ENCODE assay signal across 14 cellular contexts in genomic region chr20:3869839-3870634, GRCh38. TPM values are rescaled to one million over a fixed set of nuclear protein-coding genes. Genes with fewer than 3 reads are reported as not detected.
A peak's percentile ranks its signal among the peaks of the same experiment; 100 is the strongest.
DNase-seq lines count a peak whose midpoint lies in the region; ATAC-seq and TF ChIP-seq lines count a peak whose summit lies in the region.
"Had no signal": no experiment of that assay in that cellular context is flagged by ENCODE, and none has a peak within 500 bp of the region (broad histone marks: within the 10 kb centered on the region; RNA-seq: fewer than 3 reads in every experiment).

No MANE protein-coding gene starts in this region.

- H3K9ac ChIP-seq in IMR-90 (ENCODE audit: low read depth, low read length), result no peak overlapping the region

- peak; percentile 43 to 46 for DNase-seq in HAP-1 (ENCODE audit: low spot score in 2 of 2)
- DNase-seq in IMR-90, result no peak
- peak; percentile 57 for DNase-seq in islet precursor cell
- DNase-seq in omental fat pad (ENCODE audit: low spot score), result no peak
- DNase-seq in DMS53 treated with DMSO at 0.1 percent for 48 hours (lab: John Stamatoyannopoulos, UW; ENCODE audit: unreplicated experiment), result no peak
- DNase-seq in T-helper 1 cell, result no peak
- DNase-seq: BE2C, GOT3, MG63, NCI-H1092 treated with DMSO at 0.1 percent for 48 hours, NCI-H187 treated with DMSO at 0.1 percent for 48 hours, NCI-H2171 treated with DMSO at 0.1 percent for 48 hours, NCI-H510A had no signal

- ATAC-seq in IMR-90 (ENCODE audit: low read depth) (no peak), omental fat pad (ENCODE audit: low FRiP score) (peak; percentile 13), HG03159 (IDR thresholded peaks at IDR 0.05; ENCODE audit: unreplicated experiment) (no peak)

- H3K36me3 ChIP-seq in HAP-1 (replicated peaks), result peaks cover 30% of the 10 kb centered on the region
- H3K36me3 ChIP-seq in IMR-90 (ENCODE audit: control insufficient read depth, insufficient read depth, low read length), result peaks cover 60% of the 10 kb centered on the region

- H2AK5ac ChIP-seq in IMR-90 (ENCODE audit: low read depth, low read length), result no peak overlapping the region

- H3K56ac ChIP-seq in IMR-90 (ENCODE audit: extremely low read depth, insufficient read depth, low read length), result no peak overlapping the region

- 93% methylated on average over 4 of the region's 10 CpGs; no CpG with 5 or more reads in 1 of the 2 experiments for WGBS in IMR-90 (ENCODE audit: extremely low coverage in 2 of 2, insufficient read length in 1 of 2), 2 experiments

- H3K9me3 ChIP-seq in HAP-1, result no peaks in the 10 kb centered on the region
- H3K9me3 ChIP-seq in IMR-90 (ENCODE audit: control insufficient read depth, insufficient read depth, low read length), result no peaks in the 10 kb centered on the region
- H3K9me3 ChIP-seq: BE2C, MG63 had no signal

- H4K91ac ChIP-seq in IMR-90 (ENCODE audit: insufficient read depth, low read depth, low read length), result no peak overlapping the region

- peaks cover 21 to 51% of the 10 kb centered on the region in 2 experiments for H3K79me1 ChIP-seq in IMR-90 (ENCODE audit: low read depth in 1 of 2, low read length in 2 of 2)

- peaks cover 16% of the 10 kb centered on the region for H3K4me1 ChIP-seq in HAP-1
- no peaks in the 10 kb centered on the region for H3K4me1 ChIP-seq in IMR-90 (ENCODE audit: control insufficient read depth, insufficient read depth, low read length)
- H3K4me1 ChIP-seq: BE2C had no signal

- no peak overlapping the region for H2AFZ ChIP-seq in IMR-90 (replicated peaks; ENCODE audit: low read length, poor library complexity)

- H3K4me3 ChIP-seq in HAP-1 (no peak overlapping the region), IMR-90 (ENCODE audit: insufficient read depth, low read depth, low read length) (no peak overlapping the region)
- H3K4me3 ChIP-seq: MG63 had no signal

- no peak overlapping the region for H4K5ac ChIP-seq in IMR-90 (ENCODE audit: low read depth, low read length)

- no TSS peak for BruUV-seq in IMR-90 (replicated peaks; lab: Mats Ljungman, UMichigan)

- POLR2A ChIA-PET in IMR-90 (lab: Charles Lee; ENCODE audit: unreplicated experiment), result no interaction called here

- H3K4ac ChIP-seq in IMR-90 (ENCODE audit: low read depth, low read length), result no peak overlapping the region

- H2BK20ac ChIP-seq in IMR-90 (ENCODE audit: low read depth, low read length), result no peak overlapping the region

- H3K4me2 ChIP-seq in IMR-90 (ENCODE audit: low read depth, low read length), result no peak overlapping the region

- intact Hi-C loops in IMR-90 (cut with micrococcal nuclease), result no loop called here

- H3K9me1 ChIP-seq in IMR-90 (ENCODE audit: insufficient read depth, low read length), result peaks cover 22% of the 10 kb centered on the region

- CTCF ChIA-PET in IMR-90 (lab: Yijun Ruan, JAX), result interaction anchor here (0.7 kb wide), 1 partner anchor 754 kb away, joined by 3 read pairs; no protein-coding TSS in a partner anchor

- peak overlapping the region; percentile 39 for H2AK9ac ChIP-seq in IMR-90 (replicated peaks; ENCODE audit: low read depth, low read length, poor library complexity)

- TF ChIP-seq POLR2A in IMR-90 (IDR thresholded peaks at IDR 0.05; ENCODE audit: low read depth, low read length), result no peak

- H2BK15ac ChIP-seq in IMR-90 (ENCODE audit: low read depth, low read length), result no peak overlapping the region

- H2BK120ac ChIP-seq in IMR-90 (ENCODE audit: low read depth, low read length), result no peak overlapping the region

- no peak overlapping the region for H4K8ac ChIP-seq in IMR-90 (ENCODE audit: low read depth in 2 of 2, low read length in 2 of 2)

- H3K27ac ChIP-seq in IMR-90 (ENCODE audit: insufficient read depth, low read length), result no peak overlapping the region

- no peak overlapping the region for H2BK5ac ChIP-seq in IMR-90 (ENCODE audit: low read depth, low read length, poor library complexity, severe bottlenecking)

- no peaks in the 10 kb centered on the region for H3K27me3 ChIP-seq in HAP-1 (ENCODE audit: low read depth)
- no peaks in the 10 kb centered on the region for H3K27me3 ChIP-seq in IMR-90 (ENCODE audit: control insufficient read depth, insufficient read depth, low read length)
- H3K27me3 ChIP-seq: BE2C, MG63 had no signal

- H3K18ac ChIP-seq in IMR-90 (ENCODE audit: low read depth, low read length), result no peak overlapping the region

- no peak for TF ChIP-seq RAD21 in IMR-90 (IDR thresholded peaks at IDR 0.05; ENCODE audit: low read length)

- no peak overlapping the region for H3K14ac ChIP-seq in IMR-90 (replicated peaks; ENCODE audit: low read depth, low read length)

- dilution Hi-C loops in IMR-90 (cut with HindIII; ENCODE audit: low sequenced_read_pairs, unreplicated experiment), result no loop called here

- in situ Hi-C loops in HAP-1 (cut with MboI; ENCODE audit: low sequenced_read_pairs), result no loop called here
- in situ Hi-C loops in IMR-90 (cut with MboI; ENCODE audit: low sequenced_read_pairs), result no loop called here

- H4K20me1 ChIP-seq in IMR-90 (ENCODE audit: insufficient read depth, low read length), result peaks cover 12% of the 10 kb centered on the region; the same call in 1 of the 2 replicates

- TF ChIP-seq CTCF in IMR-90 (conservative IDR thresholded peaks at IDR 0.05; ENCODE audit: low read depth, low read length), result no peak
- no peak for TF ChIP-seq CTCF in omental fat pad (IDR thresholded peaks at IDR 0.05)

- no peak overlapping the region for H3K23ac ChIP-seq in IMR-90 (ENCODE audit: low read depth, low read length)

TF ChIP-seq in IMR-90, 13 proteins besides CTCF, POLR2A, EP300 and RAD21:
- TF ChIP-seq BHLHE40 (IDR thresholded peaks at IDR 0.05; ENCODE audit: low read depth, low read length) (no peak), CHD1 (IDR thresholded peaks at IDR 0.05; ENCODE audit: low read depth, low read length) (no peak), RCOR1 (IDR thresholded peaks at IDR 0.05; ENCODE audit: insufficient replicate concordance, low read length) (no peak), MAZ (IDR thresholded peaks at IDR 0.05; ENCODE audit: borderline replicate concordance, low read depth, low read length) (no peak), MAFK (IDR thresholded peaks at IDR 0.05; ENCODE audit: low read depth, low read length) (no peak)

RNA-seq across cellular contexts. Expression of gene PANK2, which starts 19.1 kb away (rescaled TPM):
- total RNA-seq in IMR-90 (2012; rRNA removed), result 28.1 and 47.8 TPM in 2 replicates
- 15.8 and 17.7 TPM in 2 replicates for polyA plus RNA-seq in IMR-90 (2012; rRNA removed)
- polyA plus RNA-seq in IMR-90 (2012; cell fraction: cytosol; rRNA removed), result 7.9 and 8.4 TPM in 2 replicates
- polyA plus RNA-seq in IMR-90 (2012; cell fraction: nucleus; rRNA removed; ENCODE audit: low replicate concordance), result 29.3 and 35.5 TPM in 2 replicates
- 10 to 100 TPM; 32.8 to 45.0 (median 39.7) TPM for total RNA-seq in omental fat pad

RNA-seq across cellular contexts. Expression of gene MAVS, which starts 23.4 kb away (rescaled TPM):
- 10.3 and 10.4 TPM in 2 replicates for total RNA-seq in IMR-90 (2012; rRNA removed)
- polyA plus RNA-seq in IMR-90 (2012; rRNA removed), result 15.5 and 15.6 TPM in 2 replicates
- polyA plus RNA-seq in IMR-90 (2012; cell fraction: cytosol; rRNA removed), result 6.2 and 8.4 TPM in 2 replicates
- 28.7 and 31.3 TPM in 2 replicates for polyA plus RNA-seq in IMR-90 (2012; cell fraction: nucleus; rRNA removed; ENCODE audit: low replicate concordance)
- total RNA-seq in omental fat pad, result 10 to 100 TPM; 21.8 to 37.8 (median 29.7) TPM

RNA-seq across cellular contexts. Expression of gene AP5S1, which starts 49.7 kb away (rescaled TPM):
- total RNA-seq in IMR-90 (2012; rRNA removed), result 11.4 and 11.7 TPM in 2 replicates
- polyA plus RNA-seq in IMR-90 (2012; rRNA removed), result 10.1 and 12.5 TPM in 2 replicates
- 10.6 and 20.2 TPM in 2 replicates for polyA plus RNA-seq in IMR-90 (2012; cell fraction: cytosol; rRNA removed)
- 6.5 and 12.1 TPM in 2 replicates for polyA plus RNA-seq in IMR-90 (2012; cell fraction: nucleus; rRNA removed; ENCODE audit: low replicate concordance)
- total RNA-seq in omental fat pad, result 10 to 100 TPM; 10.9 to 19.2 (median 11.4) TPM

Comparison
In these comparisons a context has a peak if more than half of its experiments do, and no peak if none do; other contexts are left out.
1. DNase-seq: peak in HAP-1 (2 of 2) and islet precursor cell (single experiment); none in IMR-90 (single experiment), omental fat pad (single experiment), DMS53 treated with DMSO at 0.1 percent for 48 hours (single experiment) and T-helper 1 cell (0 of 5).